17 cellular contexts compared by ENCODE assay signal in the genomic region with DNA sequence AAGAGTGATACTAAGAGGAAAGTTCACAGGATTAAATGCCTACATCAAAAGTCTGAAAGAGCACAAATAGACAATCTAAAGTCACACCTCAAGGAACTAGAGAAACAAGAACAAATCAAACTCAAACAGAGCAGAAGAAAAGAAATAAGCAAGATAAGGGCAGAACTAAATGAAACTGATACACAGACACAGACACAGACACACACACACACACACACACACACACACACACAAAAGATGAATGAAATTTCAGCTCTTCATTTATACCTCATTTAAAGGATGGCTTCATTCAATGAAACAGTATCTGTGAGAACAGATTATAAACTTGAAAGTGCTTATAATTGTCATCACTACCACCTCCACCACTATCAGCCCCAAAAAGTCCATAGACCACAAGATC.
A peak's percentile ranks its signal among the peaks of the same experiment; 100 is the strongest.
DNase-seq lines count a peak whose midpoint lies in the region; ATAC-seq, FAIRE-seq and TF ChIP-seq lines count a peak whose summit lies in the region.
"Had no signal": no experiment of that assay in that cellular context is flagged by ENCODE, and none has a peak within 500 bp of the region (broad histone marks: within the 10 kb centered on the region; RNA-seq: fewer than 3 reads in every experiment).

No MANE protein-coding gene starts in this region.

- H3K27ac Mint-ChIP-seq in astrocyte (ENCODE audit: unreplicated experiment) = peak overlapping the region; percentile 98
- H3K27ac Mint-ChIP-seq: activated naive CD8-positive, alpha-beta T cell treated with anti-CD3 and anti-CD28 coated beads, Interleukin-2, amount 10 ng/mL, durations not matched to agents 7 days and 5 days; B cell; nephron had no signal

- H3K9me3 Mint-ChIP-seq in astrocyte (ENCODE audit: unreplicated experiment) = peaks cover 2% of the 10 kb centered on the region
- H3K9me3 Mint-ChIP-seq: nephron had no signal

- H3K9me3 ChIP-seq in astrocyte (ENCODE audit: insufficient read depth, low read depth, low read length) = no peaks in the 10 kb centered on the region
- H3K9me3 ChIP-seq in osteoblast (ENCODE audit: low read depth, low read length) = no peaks in the 10 kb centered on the region
- no peaks in the 10 kb centered on the region for H3K9me3 ChIP-seq in pancreas
- H3K9me3 ChIP-seq: body of pancreas had no signal

- peak overlapping the region; percentile 72 for H3K27ac ChIP-seq in astrocyte (ENCODE audit: low read depth, low read length)
- H3K27ac ChIP-seq in osteoblast (ENCODE audit: low read depth, low read length) = peak overlapping the region; percentile 42
- no peak overlapping the region for H3K27ac ChIP-seq in pancreas
- H3K27ac ChIP-seq: body of pancreas, RWPE1, upper lobe of left lung had no signal

- no peaks in the 10 kb centered on the region for H4K20me1 ChIP-seq in astrocyte (ENCODE audit: insufficient read depth, low read length)
- no peaks in the 10 kb centered on the region for H4K20me1 ChIP-seq in osteoblast (ENCODE audit: insufficient read depth, low read length)

- H3K79me2 ChIP-seq in astrocyte (ENCODE audit: insufficient read depth, low read length) (no peaks in the 10 kb centered on the region), osteoblast (ENCODE audit: insufficient read depth, low read length) (no peaks in the 10 kb centered on the region)

- H3K36me3 ChIP-seq in astrocyte (ENCODE audit: insufficient read depth, low read length) = no peaks in the 10 kb centered on the region
- H3K36me3 ChIP-seq in osteoblast (ENCODE audit: insufficient read depth, low read length) = no peaks in the 10 kb centered on the region
- no peaks in the 10 kb centered on the region for H3K36me3 ChIP-seq in pancreas
- H3K36me3 ChIP-seq: upper lobe of left lung had no signal

- H3K9ac ChIP-seq in astrocyte (ENCODE audit: low read length) = peak overlapping the region; percentile 12

- H3K36me3 Mint-ChIP-seq in astrocyte (ENCODE audit: low read depth, unreplicated experiment) = no peaks in the 10 kb centered on the region
- H3K36me3 Mint-ChIP-seq: activated naive CD8-positive, alpha-beta T cell treated with anti-CD3 and anti-CD28 coated beads, Interleukin-2, amount 10 ng/mL, durations not matched to agents 7 days and 5 days had no signal

- intact Hi-C loops in left cardiac atrium (cut with DNase I) (no loop called here), pancreas (cut with DNase I) (no loop called here)

- H3K4me2 ChIP-seq in astrocyte (ENCODE audit: low read length) (peak overlapping the region; percentile 57), osteoblast (ENCODE audit: insufficient read depth, low read length) (peak overlapping the region; percentile 4)

- H2AFZ ChIP-seq in astrocyte (ENCODE audit: low read depth, low read length) (peak overlapping the region; percentile 21), osteoblast (ENCODE audit: low read length) (no peak overlapping the region)

- no peaks in the 10 kb centered on the region for H3K27me3 ChIP-seq in astrocyte (ENCODE audit: insufficient read depth, low read length)
- H3K27me3 ChIP-seq in osteoblast (ENCODE audit: insufficient read depth, low read length) = no peaks in the 10 kb centered on the region
- no peaks in the 10 kb centered on the region for H3K27me3 ChIP-seq in pancreas
- H3K27me3 ChIP-seq: body of pancreas, upper lobe of left lung had no signal

- DNase-seq in astrocyte (ENCODE audit: low read depth) (no peak), osteoblast (ENCODE audit: insufficient read length, low spot score, missing footprints) (no peak), left cardiac atrium (no peak), foreskin fibroblast (no peak), pancreas (no peak)
- DNase-seq: activated naive CD8-positive, alpha-beta T cell treated with anti-CD3 and anti-CD28 coated beads, Interleukin-2, amount 10 ng/mL, durations not matched to agents 7 days and 5 days; body of pancreas; DND-41; NCI-H1930; upper lobe of left lung had no signal

- ATAC-seq in GM18873 (IDR thresholded peaks at IDR 0.05; ENCODE audit: low FRiP score, unreplicated experiment) = peak; percentile 14
- ATAC-seq in HG02759 (IDR thresholded peaks at IDR 0.05; ENCODE audit: unreplicated experiment) = peak; percentile 22
- ATAC-seq in left cardiac atrium = no peak
- ATAC-seq in pancreas = no peak

- H3K4me3 Mint-ChIP-seq in astrocyte (ENCODE audit: unreplicated experiment) = no peak overlapping the region
- H3K4me3 Mint-ChIP-seq: activated naive CD8-positive, alpha-beta T cell treated with anti-CD3 and anti-CD28 coated beads, Interleukin-2, amount 10 ng/mL, durations not matched to agents 7 days and 5 days; B cell; nephron had no signal

- no peak for TF ChIP-seq CTCF in astrocyte (IDR thresholded peaks at IDR 0.05; ENCODE audit: insufficient read depth, low read depth, low read length)
- no peak for TF ChIP-seq CTCF in osteoblast (IDR thresholded peaks at IDR 0.05; ENCODE audit: extremely low read depth, low read depth, low read length)
- no peak for TF ChIP-seq CTCF in foreskin fibroblast (IDR thresholded peaks at IDR 0.05; ENCODE audit: low read depth, low read length)
- TF ChIP-seq CTCF in pancreas (IDR thresholded peaks at IDR 0.05) = no peak

- H3K4me1 ChIP-seq in astrocyte (ENCODE audit: insufficient read depth, low read length) (peaks cover 14% of the 10 kb centered on the region), osteoblast (ENCODE audit: insufficient read depth, low read length) (peaks cover 20% of the 10 kb centered on the region), pancreas (no peaks in the 10 kb centered on the region)
- H3K4me1 ChIP-seq: body of pancreas, upper lobe of left lung had no signal

- H3K4me3 ChIP-seq in astrocyte (ENCODE audit: insufficient read depth, low read depth, low read length) (no peak overlapping the region), osteoblast (ENCODE audit: insufficient read depth, low read length) (no peak overlapping the region), foreskin fibroblast (ENCODE audit: low read depth in 1 of 2, low read length in 2 of 2) (no peak overlapping the region), pancreas (no peak overlapping the region)
- H3K4me3 ChIP-seq: body of pancreas, coronary artery, upper lobe of left lung had no signal

- FAIRE-seq in astrocyte (lab: Jason Lieb, UNC) (no peak), pancreas (lab: Jason Lieb, UNC) (no peak)
- FAIRE-seq: GM18507 had no signal

- no peaks in the 10 kb centered on the region for H3K27me3 Mint-ChIP-seq in astrocyte (ENCODE audit: low read depth, unreplicated experiment)
- H3K27me3 Mint-ChIP-seq: activated naive CD8-positive, alpha-beta T cell treated with anti-CD3 and anti-CD28 coated beads, Interleukin-2, amount 10 ng/mL, durations not matched to agents 7 days and 5 days; B cell had no signal

- H3K4me1 Mint-ChIP-seq in astrocyte (ENCODE audit: low read depth, unreplicated experiment) = peaks cover 27% of the 10 kb centered on the region
- H3K4me1 Mint-ChIP-seq: activated naive CD8-positive, alpha-beta T cell treated with anti-CD3 and anti-CD28 coated beads, Interleukin-2, amount 10 ng/mL, durations not matched to agents 7 days and 5 days; B cell had no signal

Comparison
In these comparisons a context has a peak if more than half of its experiments do, and no peak if none do; other contexts are left out.
1. ATAC-seq: peak in GM18873 (single experiment) and HG02759 (single experiment); none in left cardiac atrium (0 of 2) and pancreas (0 of 4).
2. H3K27ac ChIP-seq: peak in astrocyte (single experiment) and osteoblast (single experiment); none in pancreas (0 of 4).